Comparison of ENCODE assay signal across 7 cellular contexts in the genomic region with DNA sequence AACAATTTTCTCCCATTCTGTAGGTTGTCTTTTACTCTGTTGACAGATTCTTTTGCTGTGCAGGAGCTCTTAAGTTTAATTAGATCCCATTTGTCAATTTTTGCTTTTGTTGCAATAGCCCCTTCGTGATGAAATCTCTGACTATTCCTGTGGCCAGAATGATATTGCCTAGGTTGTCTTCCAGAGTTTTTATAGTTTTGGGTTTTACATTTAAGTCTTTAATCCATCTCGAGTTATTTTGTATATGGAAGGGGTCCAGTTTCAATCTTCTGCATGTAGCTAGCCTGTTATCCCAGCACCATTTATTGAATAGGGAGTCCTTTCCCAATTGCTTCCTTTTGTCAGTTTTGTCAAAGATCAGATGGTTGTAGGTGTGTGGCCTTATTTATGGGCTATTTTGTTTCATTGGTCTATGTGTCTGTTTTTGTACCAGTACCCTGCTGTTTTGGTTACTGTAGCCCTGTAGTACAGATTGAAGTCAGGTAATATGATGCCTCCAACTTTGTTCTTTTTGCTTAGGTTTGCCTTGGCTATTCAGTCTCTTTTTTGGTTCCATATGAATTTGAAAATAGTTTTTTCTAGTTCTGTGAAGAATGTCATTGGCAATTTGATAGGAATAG. TPM values are rescaled to one million over a fixed set of nuclear protein-coding genes. Genes with fewer than 3 reads are reported as not detected.
DNase-seq lines count a peak whose midpoint lies in the region; ATAC-seq and TF ChIP-seq lines count a peak whose summit lies in the region.
"Not testable (repeated sequence)": the region's sequence is repeated elsewhere in the genome, so short reads cannot be mapped to it uniquely, and the experiment has no call there.

No MANE protein-coding gene starts in this region.

- not testable (repeated sequence) for DNase-seq in CD4-positive, CD25-positive, alpha-beta regulatory T cell; DND-41; mesothelial cell of epicardium (ENCODE audit: low spot score in 2 of 2, unreplicated experiment in 2 of 2); neural progenitor cell (ENCODE audit: low spot score)
- peak; percentile 8 for DNase-seq in activated CD4-positive, alpha-beta T cell treated with anti-CD3 and anti-CD28 coated beads, Interleukin-2, amount 10 ng/mL, durations not matched to agents 24 days and 14 days

- H3K4me3 Mint-ChIP-seq in CD4-positive, CD25-positive, alpha-beta regulatory T cell = peak overlapping the region in 3 of 4 donors; percentile 47 to 78 (median 49)
- H3K4me3 Mint-ChIP-seq in activated CD4-positive, alpha-beta T cell treated with anti-CD3 and anti-CD28 coated beads, Interleukin-2, amount 10 ng/mL, durations not matched to agents 24 days and 14 days; mesothelial cell of epicardium; neural progenitor cell: not testable (repeated sequence)
- H3K4me3 Mint-ChIP-seq in brain = peak overlapping the region; percentile 32 to 80 (median 45)

- H3K36me3 Mint-ChIP-seq in CD4-positive, CD25-positive, alpha-beta regulatory T cell = peaks cover 30% of the 10 kb centered on the region
- peaks cover 41% of the 10 kb centered on the region for H3K36me3 Mint-ChIP-seq in activated CD4-positive, alpha-beta T cell treated with anti-CD3 and anti-CD28 coated beads, Interleukin-2, amount 10 ng/mL, durations not matched to agents 24 days and 14 days (ENCODE audit: low read depth)
- H3K36me3 Mint-ChIP-seq in brain (peaks cover 62% of the 10 kb centered on the region), mesothelial cell of epicardium (peaks cover 24% of the 10 kb centered on the region), neural progenitor cell (peaks cover 19% of the 10 kb centered on the region)

- H3K36me3 ChIP-seq in CD4-positive, CD25-positive, alpha-beta regulatory T cell (ENCODE audit: control insufficient read depth, insufficient read depth, low read length) = peaks cover 19% of the 10 kb centered on the region
- H3K36me3 ChIP-seq in DND-41 (ENCODE audit: insufficient read depth, low read length) = peaks cover 23% of the 10 kb centered on the region
- H3K36me3 ChIP-seq in Loucy (ENCODE audit: insufficient read depth, low read length); neural progenitor cell: not testable (repeated sequence)

- peaks cover 35% of the 10 kb centered on the region; the same call in 1 of the 2 replicates for H4K20me1 ChIP-seq in DND-41 (ENCODE audit: insufficient read depth, low read length)
- H4K20me1 ChIP-seq in Loucy (ENCODE audit: insufficient read depth, low read length, poor library complexity, severe bottlenecking) = peaks cover 37% of the 10 kb centered on the region
- peaks cover 42% of the 10 kb centered on the region for H4K20me1 ChIP-seq in neural progenitor cell (ENCODE audit: low read depth)

- H3K4me2 ChIP-seq in DND-41 (ENCODE audit: insufficient read depth, low read length) = 0 out of 2 replicates have a peak overlapping the region, but pooled peaks have one; percentile 12
- H3K4me2 ChIP-seq in Loucy (ENCODE audit: low read depth, low read length, poor library complexity, severe bottlenecking) = peak overlapping the region; percentile 50
- peak overlapping the region; percentile 6 for H3K4me2 ChIP-seq in neural progenitor cell

- not testable (repeated sequence) for H3K27me3 Mint-ChIP-seq in CD4-positive, CD25-positive, alpha-beta regulatory T cell; activated CD4-positive, alpha-beta T cell treated with anti-CD3 and anti-CD28 coated beads, Interleukin-2, amount 10 ng/mL, durations not matched to agents 24 days and 14 days; brain; mesothelial cell of epicardium (ENCODE audit: low read depth); neural progenitor cell (ENCODE audit: insufficient read depth, low read depth)

- peak overlapping the region; percentile 1 to 39 (median 3) for H3K27ac Mint-ChIP-seq in CD4-positive, CD25-positive, alpha-beta regulatory T cell
- H3K27ac Mint-ChIP-seq in activated CD4-positive, alpha-beta T cell treated with anti-CD3 and anti-CD28 coated beads, Interleukin-2, amount 10 ng/mL, durations not matched to agents 24 days and 14 days; neural progenitor cell: not testable (repeated sequence)
- peak overlapping the region in 2 of 5 experiments; percentile 30 to 73 for H3K27ac Mint-ChIP-seq in brain
- peak overlapping the region; percentile 65 for H3K27ac Mint-ChIP-seq in mesothelial cell of epicardium

- not testable (repeated sequence) for H3K9me2 ChIP-seq in Loucy (replicated peaks; ENCODE audit: low read depth, low read length)

- H3K4me1 Mint-ChIP-seq in CD4-positive, CD25-positive, alpha-beta regulatory T cell = peaks cover 49 to 72% (median 53%) of the 10 kb centered on the region in 4 donors
- H3K4me1 Mint-ChIP-seq in activated CD4-positive, alpha-beta T cell treated with anti-CD3 and anti-CD28 coated beads, Interleukin-2, amount 10 ng/mL, durations not matched to agents 24 days and 14 days = peaks cover 39% of the 10 kb centered on the region
- H3K4me1 Mint-ChIP-seq in brain (peaks cover 66% of the 10 kb centered on the region), mesothelial cell of epicardium (peaks cover 49% of the 10 kb centered on the region), neural progenitor cell (peaks cover 11% of the 10 kb centered on the region)

- not testable (repeated sequence) for ATAC-seq in CD4-positive, CD25-positive, alpha-beta regulatory T cell (ENCODE audit: low read depth in 2 of 2); DND-41 (ENCODE audit: insufficient read depth, low read depth)

- H3K27me3 ChIP-seq in CD4-positive, CD25-positive, alpha-beta regulatory T cell (ENCODE audit: control insufficient read depth, insufficient read depth, low read length); DND-41 (ENCODE audit: insufficient read depth, low read length, poor library complexity); Loucy (ENCODE audit: insufficient read depth, low read length, poor library complexity, severe bottlenecking); neural progenitor cell: not testable (repeated sequence)

- H3K4me3 ChIP-seq in CD4-positive, CD25-positive, alpha-beta regulatory T cell (ENCODE audit: low read depth, low read length); DND-41 (ENCODE audit: low read depth in 1 of 2, low read length in 2 of 2); Loucy (ENCODE audit: low read length, poor library complexity, severe bottlenecking); neural progenitor cell: not testable (repeated sequence)

- H3F3A ChIP-seq in Loucy (ENCODE audit: low read depth); neural progenitor cell (ENCODE audit: low read depth): not testable (repeated sequence)

- not testable (repeated sequence) for H3K27ac ChIP-seq in CD4-positive, CD25-positive, alpha-beta regulatory T cell (ENCODE audit: insufficient read depth, low read length, poor library complexity, severe bottlenecking); DND-41 (ENCODE audit: low read length); neural progenitor cell

- TF ChIP-seq CTCF in DND-41 (IDR thresholded peaks at IDR 0.05; ENCODE audit: borderline replicate concordance, extremely low read depth, low read length, poor library complexity, severe bottlenecking); Loucy (conservative IDR thresholded peaks at IDR 0.05; ENCODE audit: low read length); brain (conservative IDR thresholded peaks at IDR 0.05); mesothelial cell of epicardium (IDR thresholded peaks at IDR 0.05; ENCODE audit: unreplicated experiment); neural progenitor cell (IDR thresholded peaks at IDR 0.05): not testable (repeated sequence)

- not testable (repeated sequence) for H3K9me3 Mint-ChIP-seq in CD4-positive, CD25-positive, alpha-beta regulatory T cell; activated CD4-positive, alpha-beta T cell treated with anti-CD3 and anti-CD28 coated beads, Interleukin-2, amount 10 ng/mL, durations not matched to agents 24 days and 14 days; mesothelial cell of epicardium; neural progenitor cell
- peaks cover 0 to 22% (median 16%) of the 10 kb centered on the region in 5 experiments for H3K9me3 Mint-ChIP-seq in brain

- not testable (repeated sequence) for H2AFZ ChIP-seq in DND-41 (ENCODE audit: low read depth, low read length); Loucy (ENCODE audit: low read length); neural progenitor cell (replicated peaks)

- intact Hi-C loops in activated CD4-positive, alpha-beta T cell treated with anti-CD3 and anti-CD28 coated beads, Interleukin-2, amount 10 ng/mL, durations not matched to agents 24 days and 14 days (cut with micrococcal nuclease) = not testable (repeated sequence)

- H3K79me2 ChIP-seq in DND-41 (ENCODE audit: insufficient read depth, low read length) (peaks cover 99% of the 10 kb centered on the region), Loucy (ENCODE audit: insufficient read depth, low read length) (peaks cover 84% of the 10 kb centered on the region), neural progenitor cell (ENCODE audit: low read depth) (peaks cover 99% of the 10 kb centered on the region)

- H3K9ac ChIP-seq in DND-41 (ENCODE audit: low read depth, low read length); Loucy (ENCODE audit: low read depth, low read length, poor library complexity, severe bottlenecking); neural progenitor cell: not testable (repeated sequence)

- peaks cover 31% of the 10 kb centered on the region for H3K4me1 ChIP-seq in CD4-positive, CD25-positive, alpha-beta regulatory T cell (ENCODE audit: control insufficient read depth, insufficient read depth, low read length, poor library complexity, severe bottlenecking)
- H3K4me1 ChIP-seq in DND-41 (ENCODE audit: insufficient read depth, low read length) = peaks cover 31% of the 10 kb centered on the region
- H3K4me1 ChIP-seq in Loucy (ENCODE audit: insufficient read depth, low read length, poor library complexity, severe bottlenecking) = peaks cover 35% of the 10 kb centered on the region
- peaks cover 20% of the 10 kb centered on the region for H3K4me1 ChIP-seq in neural progenitor cell

- H3K9me3 ChIP-seq in CD4-positive, CD25-positive, alpha-beta regulatory T cell (ENCODE audit: control insufficient read depth in 2 of 2, low read length in 2 of 2); DND-41 (ENCODE audit: insufficient read depth, low read length, severe bottlenecking); Loucy (ENCODE audit: insufficient read depth, low read depth, low read length); neural progenitor cell (ENCODE audit: low read depth): not testable (repeated sequence)

RNA-seq across cellular contexts. Expression of a gene that starts 5.6 kb away (rescaled TPM):
- total RNA-seq in CD4-positive, CD25-positive, alpha-beta regulatory T cell = 28.4 TPM
- polyA plus RNA-seq in CD4-positive, CD25-positive, alpha-beta regulatory T cell = 10 to 100 TPM; 11.6 to 13.1 (median 12.0) TPM
- 7.2 and 7.7 TPM in 2 replicates for total RNA-seq in activated CD4-positive, alpha-beta T cell treated with anti-CD3 and anti-CD28 coated beads, Interleukin-2, amount 10 ng/mL, durations not matched to agents 24 days and 14 days
- polyA plus RNA-seq in brain (ENCODE audit: insufficient read depth, low read depth, low replicate concordance) = 4.7 TPM
- total RNA-seq in mesothelial cell of epicardium = 28.1 to 32.2 TPM (median 29.5 TPM) in 3 replicates
- total RNA-seq in neural progenitor cell (ENCODE audit: low replicate concordance) = 26.0 and 39.9 TPM in 2 replicates

RNA-seq across cellular contexts. Expression of a gene that starts 18.0 kb away (rescaled TPM):
- 16.3 TPM for total RNA-seq in CD4-positive, CD25-positive, alpha-beta regulatory T cell
- polyA plus RNA-seq in CD4-positive, CD25-positive, alpha-beta regulatory T cell = 1 to 10 TPM; 5.9 to 7.5 (median 6.6) TPM
- 18.2 and 19.8 TPM in 2 replicates for total RNA-seq in activated CD4-positive, alpha-beta T cell treated with anti-CD3 and anti-CD28 coated beads, Interleukin-2, amount 10 ng/mL, durations not matched to agents 24 days and 14 days
- 5.4 TPM for polyA plus RNA-seq in brain (ENCODE audit: insufficient read depth, low read depth, low replicate concordance)
- total RNA-seq in mesothelial cell of epicardium = 13.0 to 13.9 TPM (median 13.1 TPM) in 3 replicates
- 25.3 and 42.1 TPM in 2 replicates for total RNA-seq in neural progenitor cell (ENCODE audit: low replicate concordance)
